ENCODE assay signal across 21 cellular contexts in the genomic region with DNA sequence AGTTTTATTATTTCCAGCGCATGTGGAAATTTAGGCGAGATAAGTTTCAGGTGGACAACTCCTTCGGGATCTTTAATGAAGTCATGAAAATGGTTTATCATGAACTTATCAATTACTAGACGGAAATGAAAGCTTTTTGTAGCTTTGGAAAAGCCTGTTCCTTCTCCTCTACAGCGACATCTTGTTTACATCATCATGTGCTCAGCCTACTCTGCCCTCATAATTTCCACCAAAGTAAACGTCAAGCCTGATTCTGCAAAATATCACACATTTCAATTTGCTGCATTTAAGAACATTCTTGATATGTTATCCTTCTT.
"Had no signal": no experiment of that assay in that cellular context is flagged by ENCODE, and none has a peak within 500 bp of the region (broad histone marks: within the 10 kb centered on the region; RNA-seq: fewer than 3 reads in every experiment).

No MANE protein-coding gene starts in this region.

- H3K27me3 ChIP-seq: body of pancreas, gastrocnemius medialis, pancreas, thyroid gland had no signal

- H3K9me3 ChIP-seq: body of pancreas, gastrocnemius medialis, pancreas, prostate gland, spleen, thyroid gland had no signal

- DNase-seq: activated CD4-positive, alpha-beta T cell treated with anti-CD3 and anti-CD28 coated beads for 48 hours; activated CD4-positive, alpha-beta T cell treated with anti-CD3 and anti-CD28 coated beads, Interleukin-2, amount 50 U/mL, for 48 hours; activated CD8-positive, alpha-beta memory T cell treated with anti-CD3 and anti-CD28 coated beads for 24 hours; activated effector memory CD4-positive, alpha-beta T cell treated with Interleukin-2 at 50 U/mL for 16 hours; activated naive CD4-positive, alpha-beta T cell treated with Interleukin-2 at 50 U/mL for 16 hours; anterior cingulate cortex; body of pancreas; effector memory CD4-positive, alpha-beta T cell; hippocampal formation; naive thymus-derived CD8-positive, alpha-beta T cell; nucleus accumbens; pancreas; retina; SW 1271; T1000; thyroid gland; WERI-Rb-1 had no signal

- H3K27ac ChIP-seq: body of pancreas, pancreas, prostate gland, spleen, thyroid gland, WERI-Rb-1 had no signal

- ATAC-seq: activated CD4-positive, CD25-positive, alpha-beta regulatory T cell treated with anti-CD3 and anti-CD28 coated beads, Interleukin-2, amount 50 U/mL, for 24 hours; body of pancreas; naive thymus-derived CD8-positive, alpha-beta T cell had no signal

- H3K4me1 ChIP-seq: pancreas had no signal

- H3K36me3 ChIP-seq: gastrocnemius medialis, pancreas, prostate gland, thyroid gland, WERI-Rb-1 had no signal

- H3K4me3 ChIP-seq: body of pancreas, gastrocnemius medialis, pancreas, prostate gland, spleen, thyroid gland had no signal
